24 cellular contexts compared by ENCODE assay signal in the genomic region with DNA sequence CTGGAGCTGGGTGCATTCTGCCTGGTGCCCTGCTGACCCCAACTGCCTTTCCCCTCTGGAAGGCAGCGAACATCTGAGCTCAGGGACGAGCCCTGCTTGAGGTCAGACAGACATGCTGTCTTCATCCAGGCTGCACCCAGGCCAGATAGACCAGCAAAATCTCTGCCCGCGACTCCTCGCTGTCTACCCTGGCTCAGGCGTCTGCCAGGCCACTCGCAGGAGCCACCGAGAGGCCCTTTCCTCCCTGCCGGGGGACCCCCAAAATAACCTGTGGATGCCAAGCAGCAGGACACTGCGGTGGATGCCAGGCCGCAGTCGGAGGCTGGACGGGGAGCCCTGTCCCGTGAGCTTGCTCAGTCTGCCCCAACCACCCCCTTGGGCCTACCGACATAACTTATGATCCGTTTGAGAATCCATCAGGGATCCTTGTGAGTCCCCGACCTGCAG. TPM values are rescaled to one million over a fixed set of nuclear protein-coding genes. Genes with fewer than 3 reads are reported as not detected.
DNase-seq lines count a peak whose midpoint lies in the region; ATAC-seq and TF ChIP-seq lines count a peak whose summit lies in the region.
"Had no signal": no experiment of that assay in that cellular context is flagged by ENCODE, and none has a peak within 500 bp of the region (broad histone marks: within the 10 kb centered on the region; RNA-seq: fewer than 3 reads in every experiment).

No MANE protein-coding gene starts in this region.

- peaks cover 9% of the 10 kb centered on the region for H3K4me1 Mint-ChIP-seq in Caco-2 (ENCODE audit: low read depth, unreplicated experiment)
- H3K4me1 Mint-ChIP-seq in WTC11 = peaks cover 29% of the 10 kb centered on the region

- no peaks in the 10 kb centered on the region for H3K27me3 ChIP-seq in Caco-2 (replicated peaks; ENCODE audit: control insufficient read depth, insufficient read depth, low read length)
- H3K27me3 ChIP-seq: hepatocyte, MG63, ovary, SJCRH30, thyroid gland had no signal

- H3K27me3 Mint-ChIP-seq in Caco-2 (ENCODE audit: insufficient read depth, unreplicated experiment) (no peaks in the 10 kb centered on the region), WTC11 (ENCODE audit: low read depth) (peaks cover 2% of the 10 kb centered on the region; the same call in 1 of the 2 replicates)
- H3K27me3 Mint-ChIP-seq: activated B cell treated with CpG ODN at 0.5 μM for 24 hours; activated naive CD8-positive, alpha-beta T cell treated with anti-CD3 and anti-CD28 coated beads, Interleukin-2, amount 50 U/mL, for 24 hours; stimulated activated memory B cell treated with anti-CD40 and anti-IgM and Interleukin-4, amounts not matched to agents 10 μg/mL and 1 μg/mL and 100 μg/mL, for 72 hours had no signal

- ATAC-seq in WTC11 = no peak
- ATAC-seq: activated naive CD8-positive, alpha-beta T cell treated with anti-CD3 and anti-CD28 coated beads, Interleukin-2, amount 50 U/mL, for 24 hours; sciatic nerve; stimulated activated memory B cell treated with anti-CD40 and anti-IgM and Interleukin-4, amounts not matched to agents 10 μg/mL and 1 μg/mL and 100 μg/mL, for 72 hours had no signal

- peaks cover 4% of the 10 kb centered on the region for H3K36me3 ChIP-seq in Caco-2 (ENCODE audit: control insufficient read depth, insufficient read depth, low read length)
- H3K36me3 ChIP-seq: ovary had no signal

- H3K27ac ChIP-seq in 22Rv1 = peak overlapping the region; percentile 97
- H3K27ac ChIP-seq: hepatocyte, ovary, SJCRH30, thyroid gland had no signal

- H3K4me3 Mint-ChIP-seq in Caco-2 (ENCODE audit: unreplicated experiment) = no peak overlapping the region
- H3K4me3 Mint-ChIP-seq in WTC11 = no peak overlapping the region
- H3K4me3 Mint-ChIP-seq: activated B cell treated with CpG ODN at 0.5 μM for 24 hours; activated naive CD8-positive, alpha-beta T cell treated with anti-CD3 and anti-CD28 coated beads, Interleukin-2, amount 50 U/mL, for 24 hours; activated T-helper 1 cell treated with anti-CD3 and anti-CD28 coated beads, Interleukin-12 subunit alpha, Interleukin-12 subunit beta, Interleukin-2, Interleukin-4 antibody, amounts not matched to agents 30 ng/mL and 10 ng/mL and 1 ng/mL, durations not matched to agents 14 hours and 24 hours and 36 hours; stimulated activated memory B cell treated with anti-CD40 and anti-IgM and Interleukin-4, amounts not matched to agents 10 μg/mL and 1 μg/mL and 100 μg/mL, for 72 hours had no signal

- H3K9me3 Mint-ChIP-seq in Caco-2 (ENCODE audit: unreplicated experiment) (no peaks in the 10 kb centered on the region), WTC11 (no peaks in the 10 kb centered on the region)
- H3K9me3 Mint-ChIP-seq: activated B cell treated with CpG ODN at 0.5 μM for 24 hours; activated naive CD8-positive, alpha-beta T cell treated with anti-CD3 and anti-CD28 coated beads, Interleukin-2, amount 50 U/mL, for 24 hours; activated T-helper 1 cell treated with anti-CD3 and anti-CD28 coated beads, Interleukin-12 subunit alpha, Interleukin-12 subunit beta, Interleukin-2, Interleukin-4 antibody, amounts not matched to agents 30 ng/mL and 10 ng/mL and 1 ng/mL, durations not matched to agents 14 hours and 24 hours and 36 hours; stimulated activated memory B cell treated with anti-CD40 and anti-IgM and Interleukin-4, amounts not matched to agents 10 μg/mL and 1 μg/mL and 100 μg/mL, for 72 hours had no signal

- peaks cover 34% of the 10 kb centered on the region for H3K4me1 ChIP-seq in Caco-2

- CTCF ChIA-PET in Caco-2 (lab: Charles Lee) = no interaction called here
- CTCF ChIA-PET in WTC11 (lab: Charles Lee) = interaction anchor here (2.0 kb wide), 1 partner anchor 25 kb away, joined by 5 read pairs; a partner anchor contains a TSS

- intact Hi-C loops in Caco-2 (cut with micrococcal nuclease; ENCODE audit: unreplicated experiment) = no loop called here

- TF ChIP-seq CTCF in 22Rv1 (IDR thresholded peaks at IDR 0.05) = no peak
- no peak for TF ChIP-seq CTCF in Caco-2 (IDR thresholded peaks at IDR 0.05; ENCODE audit: insufficient read depth in 1 of 2, low read depth in 1 of 2, low read length in 1 of 2, severe bottlenecking in 1 of 2, unreplicated experiment in 1 of 2)
- TF ChIP-seq CTCF in WTC11 (IDR thresholded peaks at IDR 0.05) = no peak

- H3K9me3 ChIP-seq in Caco-2 = no peaks in the 10 kb centered on the region
- H3K9me3 ChIP-seq: MG63, ovary, SJCRH30, thyroid gland had no signal

- H3K27ac Mint-ChIP-seq in Caco-2 (ENCODE audit: unreplicated experiment) (peak overlapping the region; percentile 53), WTC11 (peak overlapping the region; percentile 89)
- H3K27ac Mint-ChIP-seq: activated B cell treated with CpG ODN at 0.5 μM for 24 hours; activated naive CD8-positive, alpha-beta T cell treated with anti-CD3 and anti-CD28 coated beads, Interleukin-2, amount 50 U/mL, for 24 hours; activated T-helper 1 cell treated with anti-CD3 and anti-CD28 coated beads, Interleukin-12 subunit alpha, Interleukin-12 subunit beta, Interleukin-2, Interleukin-4 antibody, amounts not matched to agents 30 ng/mL and 10 ng/mL and 1 ng/mL, durations not matched to agents 14 hours and 24 hours and 36 hours; stimulated activated memory B cell treated with anti-CD40 and anti-IgM and Interleukin-4, amounts not matched to agents 10 μg/mL and 1 μg/mL and 100 μg/mL, for 72 hours had no signal

- no peak overlapping the region for H3K4me3 ChIP-seq in Caco-2 (ENCODE audit: low read depth, low read length)
- H3K4me3 ChIP-seq: hepatocyte, lung, MG63, ovary, SJCRH30, thyroid gland had no signal

- BruUV-seq in Caco-2 (replicated peaks; lab: Mats Ljungman, UMichigan) = no TSS peak

- no peak for DNase-seq in Caco-2
- DNase-seq in WTC11 (ENCODE audit: low spot score) = no peak
- no peak for DNase-seq in effector CD4-positive, alpha-beta T cell
- no peak for DNase-seq in AG20443 (ENCODE audit: low spot score)
- no peak for DNase-seq in iPS-NIHi11 (ENCODE audit: low spot score)
- DNase-seq: activated B cell treated with CpG ODN at 0.5 μM for 24 hours; activated naive CD8-positive, alpha-beta T cell treated with anti-CD3 and anti-CD28 coated beads, Interleukin-2, amount 50 U/mL, for 24 hours; cortex of kidney; DND-41; IMR-90; islet precursor cell; MG63; NCI-H1436; NCI-H2171 treated with DMSO at 0.1 percent for 48 hours; NCI-H748 treated with DMSO at 0.1 percent for 48 hours; SJCRH30; thyroid gland had no signal

- POLR2A ChIA-PET in Caco-2 (lab: Charles Lee) (interaction anchor here (0.9 kb wide), 1 partner anchor 25 kb away, joined by 3 read pairs; a partner anchor contains a TSS), WTC11 (lab: Charles Lee) (no interaction called here)

- peaks cover 94% of the 10 kb centered on the region for H3K36me3 Mint-ChIP-seq in Caco-2 (ENCODE audit: insufficient read depth, unreplicated experiment)
- H3K36me3 Mint-ChIP-seq in WTC11 = peaks cover 24% of the 10 kb centered on the region

TF ChIP-seq in WTC11, 78 proteins besides CTCF, POLR2A, EP300 and RAD21 (continues in another document):
- TF ChIP-seq GRHL2 (CRISPR knock-in tag; IDR thresholded peaks at IDR 0.05; ENCODE audit: insufficient replicate concordance, severe bottlenecking) = no peak
- TF ChIP-seq ZNF423 (CRISPR knock-in tag; IDR thresholded peaks at IDR 0.05) = no peak
- TF ChIP-seq, protein P1, sequence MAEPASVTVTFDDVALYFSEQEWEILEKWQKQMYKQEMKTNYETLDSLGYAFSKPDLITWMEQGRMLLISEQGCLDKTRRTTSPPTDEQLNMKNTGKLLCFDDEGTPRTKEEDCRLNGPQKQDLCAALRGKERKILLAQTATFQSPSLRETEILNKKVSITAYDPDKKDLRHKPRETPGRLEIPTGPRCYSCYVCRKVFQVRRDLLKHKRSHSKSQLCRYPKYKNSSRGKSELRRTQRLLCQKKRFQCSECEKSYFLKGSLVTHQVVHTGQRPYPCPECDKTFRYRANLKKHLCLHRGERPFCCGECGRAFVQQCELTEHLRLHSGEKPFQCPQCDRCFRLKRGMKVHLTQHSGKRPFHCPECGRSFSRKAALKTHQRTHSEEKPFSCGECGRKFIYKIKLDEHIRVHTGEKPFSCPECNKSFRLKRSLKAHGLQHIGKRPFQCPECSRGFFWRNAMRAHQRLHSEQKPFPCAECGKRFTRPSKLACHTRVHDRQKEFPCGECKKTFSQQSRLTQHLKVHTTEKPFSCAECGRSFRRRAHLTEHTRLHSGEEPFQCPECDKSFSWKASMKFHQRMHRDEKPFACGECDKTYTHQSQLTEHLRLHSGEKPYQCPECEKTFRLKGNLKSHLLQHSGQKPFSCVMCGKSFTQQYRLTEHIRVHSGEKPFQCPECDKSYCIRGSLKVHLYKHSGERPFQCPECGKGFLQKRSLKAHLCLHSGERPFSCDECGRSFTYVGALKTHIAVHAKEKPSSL (CRISPR knock-in tag; conservative IDR thresholded peaks at IDR 0.05) = no peak
- TF ChIP-seq, protein P2, sequence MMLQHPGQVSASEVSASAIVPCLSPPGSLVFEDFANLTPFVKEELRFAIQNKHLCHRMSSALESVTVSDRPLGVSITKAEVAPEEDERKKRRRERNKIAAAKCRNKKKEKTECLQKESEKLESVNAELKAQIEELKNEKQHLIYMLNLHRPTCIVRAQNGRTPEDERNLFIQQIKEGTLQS (CRISPR knock-in tag; conservative IDR thresholded peaks at IDR 0.05) = no peak
- no peak for TF ChIP-seq CREB1 (CRISPR knock-in tag; IDR thresholded peaks at IDR 0.05)
- TF ChIP-seq CREM (CRISPR knock-in tag; IDR thresholded peaks at IDR 0.05) = no peak
- TF ChIP-seq RELA (CRISPR knock-in tag; IDR thresholded peaks at IDR 0.05; ENCODE audit: borderline replicate concordance) = no peak
- TF ChIP-seq TP53 (CRISPR knock-in tag; IDR thresholded peaks at IDR 0.05) = no peak
- no peak for TF ChIP-seq ZNF671 (CRISPR knock-in tag; IDR thresholded peaks at IDR 0.05)
- no peak for TF ChIP-seq ZNF416 (CRISPR knock-in tag; IDR thresholded peaks at IDR 0.05)

RNA-seq across cellular contexts. Expression of a gene that starts 3.3 kb away (rescaled TPM):
- 49.5 and 54.8 TPM in 2 replicates for total RNA-seq in Caco-2 (2022)
- 34.0 to 38.7 TPM (median 37.9 TPM) in 3 replicates for total RNA-seq in WTC11 (2021)

RNA-seq across cellular contexts. Expression of a gene that starts 5.6 kb away (rescaled TPM):
- total RNA-seq in Caco-2 (2022) = 164 and 176 TPM in 2 replicates
- total RNA-seq in WTC11 (2021) = 134 to 139 TPM (median 136 TPM) in 3 replicates

RNA-seq across cellular contexts. Expression of a gene that starts 25.0 kb away (rescaled TPM):
- 176 and 178 TPM in 2 replicates for total RNA-seq in Caco-2 (2022)
- 83.7 to 113 TPM (median 90.8 TPM) in 3 replicates for total RNA-seq in WTC11 (2021)

RNA-seq across cellular contexts. Expression of a gene that starts 25.2 kb away (rescaled TPM):
- total RNA-seq in Caco-2 (2022) (45.1 and 49.8 TPM in 2 replicates), WTC11 (2021) (44.7 to 46.7 TPM (median 45.4 TPM) in 3 replicates)

RNA-seq across cellular contexts. Expression of a gene that starts 42.2 kb away (rescaled TPM):
- 49.0 and 50.5 TPM in 2 replicates for total RNA-seq in Caco-2 (2022)
- total RNA-seq in WTC11 (2021) = 34.3 to 36.8 TPM (median 35.2 TPM) in 3 replicates
